30 cellular contexts compared by ENCODE assay signal in the genomic region with DNA sequence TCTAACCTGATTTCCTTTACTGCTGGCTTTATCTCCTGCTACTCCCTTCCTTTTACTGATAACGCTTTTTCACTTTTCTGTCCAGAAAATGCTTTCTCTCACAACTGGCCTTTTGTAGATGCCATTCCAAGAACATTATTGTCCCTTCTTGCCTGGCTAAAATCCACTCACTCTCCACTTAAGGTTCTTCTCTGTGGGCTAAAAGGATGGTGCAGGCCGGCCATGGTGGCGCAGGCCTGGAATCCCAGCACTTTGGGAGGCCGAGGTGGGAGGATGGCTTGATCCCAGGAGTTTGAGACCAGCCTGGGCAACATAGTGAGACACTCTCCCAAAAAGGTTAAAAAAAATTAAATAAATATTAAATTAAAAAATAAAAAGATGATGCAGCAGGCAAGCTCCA.
"Had no signal": no experiment of that assay in that cellular context is flagged by ENCODE, and none has a peak within 500 bp of the region (broad histone marks: within the 10 kb centered on the region; RNA-seq: fewer than 3 reads in every experiment).

No MANE protein-coding gene starts in this region.

- H3K9me3 Mint-ChIP-seq: activated CD4-positive, alpha-beta memory T cell treated with anti-CD3 and anti-CD28 coated beads, Interleukin-2, amount 10 ng/mL, durations not matched to agents 7 days and 5 days; activated CD4-positive, alpha-beta T cell treated with anti-CD3 and anti-CD28 coated beads, Interleukin-2, amount 10 ng/mL, durations not matched to agents 7 days and 5 days; activated naive CD4-positive, alpha-beta T cell treated with anti-CD3 and anti-CD28 coated beads, Interleukin-2, amount 10 ng/mL, durations not matched to agents 7 days and 5 days; activated T-cell treated with anti-CD3 and anti-CD28 coated beads, Interleukin-2, amount 50 U/mL, for 24 hours; activated T-cell treated with anti-CD3 and anti-CD28 coated beads, Interleukin-2, amount 50 U/mL, for 72 hours; central memory CD8-positive, alpha-beta T cell; endodermal cell had no signal

- H3K27ac Mint-ChIP-seq: activated CD4-positive, alpha-beta memory T cell treated with anti-CD3 and anti-CD28 coated beads, Interleukin-2, amount 10 ng/mL, durations not matched to agents 7 days and 5 days; activated CD4-positive, alpha-beta T cell treated with anti-CD3 and anti-CD28 coated beads, Interleukin-2, amount 10 ng/mL, durations not matched to agents 7 days and 5 days; activated naive CD4-positive, alpha-beta T cell treated with anti-CD3 and anti-CD28 coated beads, Interleukin-2, amount 10 ng/mL, durations not matched to agents 7 days and 5 days; activated naive CD8-positive, alpha-beta T cell; activated T-cell treated with anti-CD3 and anti-CD28 coated beads, Interleukin-2, amount 50 U/mL, for 24 hours; activated T-cell treated with anti-CD3 and anti-CD28 coated beads, Interleukin-2, amount 50 U/mL, for 72 hours; endodermal cell had no signal

- H3K4me3 Mint-ChIP-seq: activated CD4-positive, alpha-beta memory T cell treated with anti-CD3 and anti-CD28 coated beads, Interleukin-2, amount 10 ng/mL, durations not matched to agents 7 days and 5 days; activated CD4-positive, alpha-beta T cell treated with anti-CD3 and anti-CD28 coated beads, Interleukin-2, amount 10 ng/mL, durations not matched to agents 7 days and 5 days; activated naive CD4-positive, alpha-beta T cell treated with anti-CD3 and anti-CD28 coated beads, Interleukin-2, amount 10 ng/mL, durations not matched to agents 7 days and 5 days; activated naive CD8-positive, alpha-beta T cell; activated T-cell treated with anti-CD3 and anti-CD28 coated beads, Interleukin-2, amount 50 U/mL, for 24 hours; activated T-cell treated with anti-CD3 and anti-CD28 coated beads, Interleukin-2, amount 50 U/mL, for 72 hours; central memory CD8-positive, alpha-beta T cell; endodermal cell had no signal

- H3K36me3 Mint-ChIP-seq: activated naive CD4-positive, alpha-beta T cell treated with anti-CD3 and anti-CD28 coated beads, Interleukin-2, amount 10 ng/mL, durations not matched to agents 7 days and 5 days; activated naive CD8-positive, alpha-beta T cell had no signal

- H3K36me3 ChIP-seq: brain microvascular endothelial cell had no signal

- H3K27ac ChIP-seq: brain microvascular endothelial cell had no signal

- FAIRE-seq: astrocyte, bronchial epithelial cell, frontal cortex had no signal

- ATAC-seq: activated T-cell treated with anti-CD3 and anti-CD28 coated beads, Interleukin-2, amount 50 U/mL, for 72 hours; esophagus mucosa had no signal

- DNase-seq: activated CD4-positive, alpha-beta memory T cell treated with anti-CD3 and anti-CD28 coated beads, Interleukin-2, amount 10 ng/mL, durations not matched to agents 7 days and 5 days; activated CD4-positive, alpha-beta T cell treated with anti-CD3 and anti-CD28 coated beads for 1 hour; activated CD4-positive, alpha-beta T cell treated with anti-CD3 and anti-CD28 coated beads for 4 hours; activated CD4-positive, alpha-beta T cell treated with anti-CD3 and anti-CD28 coated beads, Interleukin-2, amount 10 ng/mL, durations not matched to agents 7 days and 5 days; activated CD4-positive, alpha-beta T cell treated with anti-CD3 and anti-CD28 coated beads, Interleukin-2, amount 50 U/mL, for 4 hours; activated CD4-positive, CD25-positive, alpha-beta regulatory T cell; activated CD8-positive, alpha-beta memory T cell treated with anti-CD3 and anti-CD28 coated beads, Interleukin-2, amount 50 U/mL, for 48 hours; activated gamma-delta T cell; activated naive CD4-positive, alpha-beta T cell; activated naive CD4-positive, alpha-beta T cell treated with anti-CD3 and anti-CD28 coated beads, Interleukin-2, amount 10 ng/mL, durations not matched to agents 7 days and 5 days; activated T-cell treated with anti-CD3 and anti-CD28 coated beads for 4 hours; activated T-cell treated with anti-CD3 and anti-CD28 coated beads, Interleukin-2, amount 50 U/mL, for 24 hours; activated T-cell treated with anti-CD3 and anti-CD28 coated beads, Interleukin-2, amount 50 U/mL, for 72 hours; amniotic stem cell; anterior cingulate cortex; brain microvascular endothelial cell; cortex of kidney; dermis blood vessel endothelial cell; effector memory CD4-positive, alpha-beta T cell; endodermal cell; foreskin fibroblast; head of caudate nucleus; T-helper 1 cell; T-helper 2 cell had no signal

- H3K4me1 Mint-ChIP-seq: activated naive CD4-positive, alpha-beta T cell treated with anti-CD3 and anti-CD28 coated beads, Interleukin-2, amount 10 ng/mL, durations not matched to agents 7 days and 5 days; central memory CD8-positive, alpha-beta T cell had no signal
